In genomic region chr12:103736572-103736971, GRCh38 we compare ENCODE assay signal across 26 cellular contexts.
"Had no signal": no experiment of that assay in that cellular context is flagged by ENCODE, and none has a peak within 500 bp of the region (broad histone marks: within the 10 kb centered on the region; RNA-seq: fewer than 3 reads in every experiment).

No MANE protein-coding gene starts in this region.

- H3K9ac ChIP-seq: neural progenitor cell, parathyroid adenoma had no signal

- H3K27ac ChIP-seq: neural progenitor cell, ovary, parathyroid adenoma, psoas muscle, right lobe of liver, sigmoid colon, stomach, thoracic aorta, thyroid gland, tibial nerve, upper lobe of left lung, vagina had no signal

- H3K4me2 ChIP-seq: neural progenitor cell had no signal

- ATAC-seq: natural killer cell; psoas muscle; right cardiac atrium; right lobe of liver; stimulated activated effector memory CD8-positive, alpha-beta T cell treated with anti-CD3 and anti-CD28 coated beads, Interleukin-12 subunit alpha, Interleukin-12 subunit beta, amount 100 ng/mL, for 72 hours; stimulated activated naive B cell treated with anti-CD40 and anti-IgM and Interleukin-4, amounts not matched to agents 10 μg/mL and 1 μg/mL and 100 μg/mL, for 72 hours had no signal

- FAIRE-seq: small intestine, urothelium cell line had no signal

- H3K4me3 ChIP-seq: neural progenitor cell, ovary, psoas muscle, right lobe of liver, sigmoid colon, stomach, thoracic aorta, thyroid gland, tibial nerve, upper lobe of left lung, vagina had no signal

- H3K9me3 ChIP-seq: ovary, psoas muscle, right lobe of liver, sigmoid colon, thoracic aorta, thyroid gland, tibial nerve, vagina had no signal

- DNase-seq: natural killer cell; occipital lobe; ovary; posterior cingulate gyrus; psoas muscle; right cardiac atrium; right lobe of liver; sigmoid colon; small intestine; stimulated activated CD4-positive, alpha-beta T cell treated with anti-CD3 and anti-CD28 coated beads, Interleukin-15, amount 100 ng/mL, for 24 hours; stimulated activated CD4-positive, alpha-beta T cell treated with anti-CD3 and anti-CD28 coated beads, Interleukin-2, amount 100 ng/mL, for 24 hours; stimulated activated CD4-positive, alpha-beta T cell treated with anti-CD3 and anti-CD28 coated beads, Interleukin-2, amount 100 ng/mL, for 48 hours; stimulated activated CD4-positive, alpha-beta T cell treated with anti-CD3 and anti-CD28 coated beads, Interleukin-4, amount 100 ng/mL, for 24 hours; stimulated activated naive B cell treated with anti-CD40 and anti-IgM and Interleukin-4, amounts not matched to agents 10 μg/mL and 1 μg/mL and 100 μg/mL, for 72 hours; stimulated activated naive CD4-positive, alpha-beta T cell treated with Interleukin-2 at 50 U/mL for 16 hours; stomach; thyroid gland; trophoblast cell; upper lobe of left lung had no signal

- H3K79me2 ChIP-seq: parathyroid adenoma had no signal

- H3K36me3 ChIP-seq: neural progenitor cell, ovary, right lobe of liver, sigmoid colon, stomach, thoracic aorta, thyroid gland, tibial nerve, upper lobe of left lung, vagina had no signal

- H2AFZ ChIP-seq: neural progenitor cell, parathyroid adenoma had no signal

- H3K27me3 ChIP-seq: neural progenitor cell, ovary, right lobe of liver, sigmoid colon, stomach, thyroid gland, tibial nerve, upper lobe of left lung, vagina had no signal

- H3K4me1 ChIP-seq: neural progenitor cell, parathyroid adenoma, psoas muscle, right lobe of liver, sigmoid colon, stomach, thyroid gland, tibial nerve, upper lobe of left lung, vagina had no signal
